ENCODE assay signal across 1 cellular context in genomic region chr5:80885698-80886000, GRCh38.
A peak's percentile ranks its signal among the peaks of the same experiment; 100 is the strongest.
TF ChIP-seq lines count a peak whose summit lies in the region.

No MANE protein-coding gene starts in this region.

TF ChIP-seq in HepG2, 621 proteins besides CTCF, POLR2A, EP300 and RAD21 (continued from another document and continues in another):
- TF ChIP-seq HOXA3 (CRISPR knock-in tag; IDR thresholded peaks at IDR 0.05) = no peak
- no peak for TF ChIP-seq MAFF (IDR thresholded peaks at IDR 0.05; ENCODE audit: low read depth, low read length)
- TF ChIP-seq ZSCAN31 (CRISPR knock-in tag; IDR thresholded peaks at IDR 0.05; ENCODE audit: low read depth) = no peak
- TF ChIP-seq ONECUT2 (CRISPR knock-in tag; IDR thresholded peaks at IDR 0.05) = peak; percentile 77
- TF ChIP-seq PHB2 (IDR thresholded peaks at IDR 0.05; ENCODE audit: partially characterized antibody) = no peak
- no peak for TF ChIP-seq HIVEP1 (CRISPR knock-in tag; IDR thresholded peaks at IDR 0.05)
- TF ChIP-seq ELF3 (CRISPR knock-in tag; IDR thresholded peaks at IDR 0.05) = peak; percentile 63; the same call in 1 of the 2 replicates
- TF ChIP-seq ZNF318 (CRISPR knock-in tag; IDR thresholded peaks at IDR 0.05) = no peak
- TF ChIP-seq ZNF234 (CRISPR knock-in tag; conservative IDR thresholded peaks at IDR 0.05) = no peak
- no peak for TF ChIP-seq ZNF615 (CRISPR knock-in tag; IDR thresholded peaks at IDR 0.05; ENCODE audit: borderline replicate concordance)
- TF ChIP-seq ZBTB42 (CRISPR knock-in tag; IDR thresholded peaks at IDR 0.05) = no peak
- no peak for TF ChIP-seq U2AF2 (IDR thresholded peaks at IDR 0.05; ENCODE audit: low read depth, low read length)
- no peak for TF ChIP-seq NR3C1 (CRISPR knock-in tag; IDR thresholded peaks at IDR 0.05)
- TF ChIP-seq HNRNPH1 (optimal IDR thresholded peaks at IDR 0.05; ENCODE audit: low read depth, low read length) = no peak
- TF ChIP-seq ZNF597 (CRISPR knock-in tag; IDR thresholded peaks at IDR 0.05) = no peak
- no peak for TF ChIP-seq MBNL3 (CRISPR knock-in tag; conservative IDR thresholded peaks at IDR 0.05)
- TF ChIP-seq ZFP36L2 (CRISPR knock-in tag; IDR thresholded peaks at IDR 0.05) = no peak
- TF ChIP-seq ZNF619 (CRISPR knock-in tag; IDR thresholded peaks at IDR 0.05) = no peak
- TF ChIP-seq PRMT3 (CRISPR knock-in tag; IDR thresholded peaks at IDR 0.05; ENCODE audit: borderline replicate concordance, low read depth) = no peak
- TF ChIP-seq FUBP1 (CRISPR knock-in tag; IDR thresholded peaks at IDR 0.05; ENCODE audit: borderline replicate concordance) = no peak
- TF ChIP-seq ZNF776 (CRISPR knock-in tag; IDR thresholded peaks at IDR 0.05) = no peak
- TF ChIP-seq ZNF784 (CRISPR knock-in tag; IDR thresholded peaks at IDR 0.05; ENCODE audit: borderline replicate concordance) = no peak
- no peak for TF ChIP-seq TOPORS (CRISPR knock-in tag; IDR thresholded peaks at IDR 0.05)
- TF ChIP-seq AGO2 (optimal IDR thresholded peaks at IDR 0.05; ENCODE audit: low read depth, low read length) = no peak
- no peak for TF ChIP-seq ZNF589 (CRISPR knock-in tag; conservative IDR thresholded peaks at IDR 0.05)
- TF ChIP-seq TEAD2 (CRISPR knock-in tag; IDR thresholded peaks at IDR 0.05) = no peak
- no peak for TF ChIP-seq ARNT (IDR thresholded peaks at IDR 0.05)
- no peak for TF ChIP-seq POLR2AphosphoS2 (IDR thresholded peaks at IDR 0.05; ENCODE audit: low read depth, low read length)
- TF ChIP-seq GFI1 (CRISPR knock-in tag; IDR thresholded peaks at IDR 0.05; ENCODE audit: borderline replicate concordance) = peak; percentile 62; the same call in 1 of the 2 replicates
- TF ChIP-seq ZNF773 (CRISPR knock-in tag; IDR thresholded peaks at IDR 0.05; ENCODE audit: borderline replicate concordance) = no peak
- no peak for TF ChIP-seq U2AF1 (optimal IDR thresholded peaks at IDR 0.05; ENCODE audit: low read depth, low read length)
- no peak for TF ChIP-seq ZNF549 (CRISPR knock-in tag; IDR thresholded peaks at IDR 0.05)
- peak; percentile 25; the same call in 1 of the 2 replicates for TF ChIP-seq KAT2B (IDR thresholded peaks at IDR 0.05; ENCODE audit: borderline replicate concordance, low read depth, low read length)
- TF ChIP-seq NFYB (CRISPR knock-in tag; IDR thresholded peaks at IDR 0.05) = no peak
- TF ChIP-seq ATF5 (CRISPR knock-in tag; IDR thresholded peaks at IDR 0.05; ENCODE audit: low read depth) = no peak
- TF ChIP-seq ZNF761 (CRISPR knock-in tag; conservative IDR thresholded peaks at IDR 0.05) = no peak
- no peak for TF ChIP-seq ZNF484 (CRISPR knock-in tag; IDR thresholded peaks at IDR 0.05; ENCODE audit: borderline replicate concordance, low read depth)
- no peak for TF ChIP-seq BRCA1 (CRISPR knock-in tag; IDR thresholded peaks at IDR 0.05)
- peak; percentile 40; the same call in 1 of the 2 replicates for TF ChIP-seq HDAC2 (CRISPR knock-in tag; IDR thresholded peaks at IDR 0.05)
- no peak for TF ChIP-seq SOX13 (IDR thresholded peaks at IDR 0.05)
- TF ChIP-seq SOX13 (CRISPR knock-in tag; conservative IDR thresholded peaks at IDR 0.05 in 1 of 2, IDR thresholded peaks at IDR 0.05 in 1 of 2) = peak in 1 of 2 experiments; percentile 63; a peak in 1 of 4 replicates
- TF ChIP-seq ZNF430 (CRISPR knock-in tag; IDR thresholded peaks at IDR 0.05) = no peak
- TF ChIP-seq ZNF766 (CRISPR knock-in tag; IDR thresholded peaks at IDR 0.05; ENCODE audit: borderline replicate concordance) = no peak
- TF ChIP-seq SIX1 (CRISPR knock-in tag; IDR thresholded peaks at IDR 0.05; ENCODE audit: borderline replicate concordance) = no peak
- TF ChIP-seq MXD4 (CRISPR knock-in tag; IDR thresholded peaks at IDR 0.05) = no peak
- no peak for TF ChIP-seq STAT6 (CRISPR knock-in tag; IDR thresholded peaks at IDR 0.05; ENCODE audit: borderline replicate concordance)
- no peak for TF ChIP-seq KDM2A (CRISPR knock-in tag; IDR thresholded peaks at IDR 0.05; ENCODE audit: borderline replicate concordance, low read depth)
- no peak for TF ChIP-seq BCL3 (CRISPR knock-in tag; IDR thresholded peaks at IDR 0.05)
- no peak for TF ChIP-seq SNAI1 (CRISPR knock-in tag; IDR thresholded peaks at IDR 0.05; ENCODE audit: borderline replicate concordance)
- no peak for TF ChIP-seq TFE3 (CRISPR knock-in tag; IDR thresholded peaks at IDR 0.05)
- TF ChIP-seq ZNF678 (CRISPR knock-in tag; IDR thresholded peaks at IDR 0.05) = no peak
- TF ChIP-seq ATM (IDR thresholded peaks at IDR 0.05; ENCODE audit: borderline replicate concordance) = no peak
- TF ChIP-seq ZNF292 (CRISPR knock-in tag; IDR thresholded peaks at IDR 0.05; ENCODE audit: borderline replicate concordance, low read depth) = no peak
- 0 out of 2 replicates have a peak, but pooled peaks have one; percentile 13 for TF ChIP-seq ZMYM4 (CRISPR knock-in tag; IDR thresholded peaks at IDR 0.05)
- TF ChIP-seq HOXA9 (CRISPR knock-in tag; IDR thresholded peaks at IDR 0.05; ENCODE audit: borderline replicate concordance) = no peak
